Comparison of ENCODE assay signal across 1 cellular context in the genomic region with DNA sequence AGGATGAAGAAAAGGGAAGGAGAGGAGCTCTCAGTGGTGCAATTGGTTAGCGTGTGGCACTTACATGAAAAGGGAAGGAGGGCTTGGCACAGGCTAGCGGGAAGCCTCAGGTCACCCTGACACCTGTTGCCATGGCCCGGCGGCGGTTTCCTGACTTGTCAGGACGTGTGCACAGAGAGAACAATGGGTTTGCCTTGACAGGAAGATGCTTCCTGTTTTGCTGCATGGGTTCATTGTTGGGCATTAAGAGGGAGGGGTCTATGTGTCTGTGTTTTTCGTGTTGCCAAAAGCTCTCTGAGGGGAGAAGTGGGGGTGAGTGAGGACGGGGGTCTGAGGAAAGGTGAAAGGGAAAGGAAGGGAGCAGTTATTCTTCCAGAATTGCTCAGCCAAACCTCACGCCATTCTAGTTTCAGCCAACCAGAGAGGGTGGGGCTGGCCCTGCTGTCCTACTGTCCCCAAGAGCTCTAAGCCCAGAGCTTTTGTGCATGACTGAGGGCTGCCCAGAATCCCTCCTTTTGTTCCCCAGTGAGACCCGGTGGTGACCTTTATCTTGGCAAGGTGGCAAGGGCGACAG.
TF ChIP-seq lines count a peak whose summit lies in the region.

No MANE protein-coding gene starts in this region.

TF ChIP-seq in K562, 482 proteins besides CTCF, POLR2A, EP300 and RAD21 (continued from another document):
- TF ChIP-seq, protein P1, sequence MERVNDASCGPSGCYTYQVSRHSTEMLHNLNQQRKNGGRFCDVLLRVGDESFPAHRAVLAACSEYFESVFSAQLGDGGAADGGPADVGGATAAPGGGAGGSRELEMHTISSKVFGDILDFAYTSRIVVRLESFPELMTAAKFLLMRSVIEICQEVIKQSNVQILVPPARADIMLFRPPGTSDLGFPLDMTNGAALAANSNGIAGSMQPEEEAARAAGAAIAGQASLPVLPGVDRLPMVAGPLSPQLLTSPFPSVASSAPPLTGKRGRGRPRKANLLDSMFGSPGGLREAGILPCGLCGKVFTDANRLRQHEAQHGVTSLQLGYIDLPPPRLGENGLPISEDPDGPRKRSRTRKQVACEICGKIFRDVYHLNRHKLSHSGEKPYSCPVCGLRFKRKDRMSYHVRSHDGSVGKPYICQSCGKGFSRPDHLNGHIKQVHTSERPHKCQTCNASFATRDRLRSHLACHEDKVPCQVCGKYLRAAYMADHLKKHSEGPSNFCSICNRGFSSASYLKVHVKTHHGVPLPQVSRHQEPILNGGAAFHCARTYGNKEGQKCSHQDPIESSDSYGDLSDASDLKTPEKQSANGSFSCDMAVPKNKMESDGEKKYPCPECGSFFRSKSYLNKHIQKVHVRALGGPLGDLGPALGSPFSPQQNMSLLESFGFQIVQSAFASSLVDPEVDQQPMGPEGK (CRISPR knock-in tag; IDR thresholded peaks at IDR 0.05; ENCODE audit: borderline replicate concordance), result no peak
- TF ChIP-seq ZNF740 (CRISPR knock-in tag; IDR thresholded peaks at IDR 0.05), result no peak
- TF ChIP-seq ZNF740 (tag; IDR thresholded peaks at IDR 0.05), result no peak
- TF ChIP-seq SIX5 (IDR thresholded peaks at IDR 0.05; ENCODE audit: borderline replicate concordance in 1 of 2, insufficient read depth in 1 of 2, low read depth in 1 of 2, low read length in 2 of 2), result no peak
